ENCODE assay signal across 8 cellular contexts in the genomic region with DNA sequence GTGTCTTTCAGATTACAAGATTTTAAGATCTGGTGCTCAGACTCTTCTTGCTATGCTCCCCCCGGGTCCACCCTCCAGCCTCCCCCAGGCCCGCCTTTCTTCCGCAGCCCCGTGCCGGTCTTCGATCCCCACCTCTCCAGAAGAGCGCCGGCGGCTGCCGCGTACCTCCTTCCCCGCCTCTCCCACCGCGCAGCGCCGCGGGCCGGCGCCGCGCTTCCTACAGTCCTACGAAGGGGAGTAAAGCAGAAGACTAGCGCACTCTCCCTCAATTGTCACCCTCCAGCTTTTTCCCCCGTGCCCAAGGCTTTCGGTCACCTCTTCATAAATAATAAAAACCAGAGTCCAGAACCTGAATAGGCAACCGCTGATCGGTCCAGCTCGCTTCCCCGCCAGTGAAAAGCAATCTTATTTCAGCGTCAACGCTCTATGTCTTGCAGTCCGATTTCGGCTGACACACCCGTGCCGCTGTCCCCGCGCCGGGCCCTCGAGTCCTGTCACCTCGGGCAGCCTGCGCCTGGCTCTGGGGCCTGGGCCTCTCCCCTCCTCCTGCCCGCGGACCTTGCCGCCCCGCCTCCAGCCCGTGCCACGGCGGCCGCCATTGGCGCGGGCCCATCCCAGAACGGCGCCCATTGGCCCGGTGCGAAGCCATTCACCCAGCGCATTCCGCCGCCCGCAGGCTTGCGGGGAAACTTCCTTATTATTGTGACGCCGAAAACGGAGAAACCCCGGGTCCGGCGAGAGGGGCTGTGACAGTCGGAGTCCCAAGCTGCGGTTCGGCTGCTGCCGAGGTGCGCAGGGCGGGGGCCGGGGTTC. TPM values are rescaled to one million over a fixed set of nuclear protein-coding genes. Genes with fewer than 3 reads are reported as not detected.
DNase-seq lines count a peak whose midpoint lies in the region; ATAC-seq and TF ChIP-seq lines count a peak whose summit lies in the region.

A gene (plus strand): TSS at position 694 of the 813 bp plus-strand sequence. CDS start 13,344 bp downstream, outside the sequence.

- no peaks in the 10 kb centered on the region for H3K27me3 Mint-ChIP-seq in IgD-negative memory B cell
- no peaks in the 10 kb centered on the region for H3K27me3 Mint-ChIP-seq in activated T-cell treated with anti-CD3 and anti-CD28 coated beads, Interleukin-2, amount 50 U/mL, for 4 hours (ENCODE audit: low read depth)

- peak within 1 kb of the TSS; percentile 94 to 98 (median 96) for H3K4me3 Mint-ChIP-seq in IgD-negative memory B cell
- H3K4me3 Mint-ChIP-seq in activated T-cell treated with anti-CD3 and anti-CD28 coated beads, Interleukin-2, amount 50 U/mL, for 4 hours: peak within 1 kb of the TSS; percentile 88

- DNase-seq in DMS153 (lab: John Stamatoyannopoulos, UW): peak; percentile 65
- peak; percentile 81 for DNase-seq in activated T-cell treated with anti-CD3 and anti-CD28 coated beads, Interleukin-2, amount 50 U/mL, for 4 hours
- DNase-seq in erythroblast (lab: John Stamatoyannopoulos, UW): peak; percentile 92 to 95
- DNase-seq in stimulated activated CD8-positive, alpha-beta memory T cell treated with anti-CD3 and anti-CD28 coated beads, Interleukin-4, amount 100 ng/mL, for 48 hours: peak; percentile 89

- peaks cover 7% of the 10 kb centered on the region for H3K4me1 ChIP-seq in mucosa of stomach (ENCODE audit: control insufficient read depth, insufficient read depth, low read length)

- no peaks in the 10 kb centered on the region for H3K9me3 ChIP-seq in mucosa of stomach (ENCODE audit: control insufficient read depth, low read length)

- peak; percentile 97 for ATAC-seq in GM21576 (IDR thresholded peaks at IDR 0.05; ENCODE audit: unreplicated experiment)
- ATAC-seq in activated T-cell treated with anti-CD3 and anti-CD28 coated beads, Interleukin-2, amount 50 U/mL, for 4 hours: peak; percentile 90 to 93

- peak within 1 kb of the TSS; percentile 81 for H3K9ac ChIP-seq in mucosa of stomach (ENCODE audit: low read length)

- peaks cover 24 to 28% (median 27%) of the 10 kb centered on the region in 3 donors for H3K4me1 Mint-ChIP-seq in IgD-negative memory B cell
- peaks cover 40% of the 10 kb centered on the region for H3K4me1 Mint-ChIP-seq in activated T-cell treated with anti-CD3 and anti-CD28 coated beads, Interleukin-2, amount 50 U/mL, for 4 hours (ENCODE audit: low read depth)

- TF ChIP-seq POLR2A in erythroblast (IDR thresholded peaks at IDR 0.05; ENCODE audit: low read length): peak; percentile 4

- no peaks in the 10 kb centered on the region for H3K9me3 Mint-ChIP-seq in IgD-negative memory B cell
- H3K9me3 Mint-ChIP-seq in activated T-cell treated with anti-CD3 and anti-CD28 coated beads, Interleukin-2, amount 50 U/mL, for 4 hours: no peaks in the 10 kb centered on the region

- H3K4me3 ChIP-seq in mucosa of stomach (ENCODE audit: low read length): peak within 1 kb of the TSS; percentile 49

- H3K27ac Mint-ChIP-seq in IgD-negative memory B cell: peak within 1 kb of the TSS; percentile 93 to 99 (median 94)

- H3K36me3 Mint-ChIP-seq in IgD-negative memory B cell: no peaks in the 10 kb centered on the region
- peaks cover 10% of the 10 kb centered on the region for H3K36me3 Mint-ChIP-seq in activated T-cell treated with anti-CD3 and anti-CD28 coated beads, Interleukin-2, amount 50 U/mL, for 4 hours (ENCODE audit: insufficient read depth)

- H3K27me3 ChIP-seq in mucosa of stomach (ENCODE audit: control insufficient read depth, insufficient read depth, low read length): no peaks in the 10 kb centered on the region

- H3K36me3 ChIP-seq in mucosa of stomach (ENCODE audit: control insufficient read depth, insufficient read depth, low read length): no peaks in the 10 kb centered on the region

TF ChIP-seq in PFSK-1, 5 proteins besides CTCF, POLR2A, EP300 and RAD21:
- TF ChIP-seq, protein P1, sequence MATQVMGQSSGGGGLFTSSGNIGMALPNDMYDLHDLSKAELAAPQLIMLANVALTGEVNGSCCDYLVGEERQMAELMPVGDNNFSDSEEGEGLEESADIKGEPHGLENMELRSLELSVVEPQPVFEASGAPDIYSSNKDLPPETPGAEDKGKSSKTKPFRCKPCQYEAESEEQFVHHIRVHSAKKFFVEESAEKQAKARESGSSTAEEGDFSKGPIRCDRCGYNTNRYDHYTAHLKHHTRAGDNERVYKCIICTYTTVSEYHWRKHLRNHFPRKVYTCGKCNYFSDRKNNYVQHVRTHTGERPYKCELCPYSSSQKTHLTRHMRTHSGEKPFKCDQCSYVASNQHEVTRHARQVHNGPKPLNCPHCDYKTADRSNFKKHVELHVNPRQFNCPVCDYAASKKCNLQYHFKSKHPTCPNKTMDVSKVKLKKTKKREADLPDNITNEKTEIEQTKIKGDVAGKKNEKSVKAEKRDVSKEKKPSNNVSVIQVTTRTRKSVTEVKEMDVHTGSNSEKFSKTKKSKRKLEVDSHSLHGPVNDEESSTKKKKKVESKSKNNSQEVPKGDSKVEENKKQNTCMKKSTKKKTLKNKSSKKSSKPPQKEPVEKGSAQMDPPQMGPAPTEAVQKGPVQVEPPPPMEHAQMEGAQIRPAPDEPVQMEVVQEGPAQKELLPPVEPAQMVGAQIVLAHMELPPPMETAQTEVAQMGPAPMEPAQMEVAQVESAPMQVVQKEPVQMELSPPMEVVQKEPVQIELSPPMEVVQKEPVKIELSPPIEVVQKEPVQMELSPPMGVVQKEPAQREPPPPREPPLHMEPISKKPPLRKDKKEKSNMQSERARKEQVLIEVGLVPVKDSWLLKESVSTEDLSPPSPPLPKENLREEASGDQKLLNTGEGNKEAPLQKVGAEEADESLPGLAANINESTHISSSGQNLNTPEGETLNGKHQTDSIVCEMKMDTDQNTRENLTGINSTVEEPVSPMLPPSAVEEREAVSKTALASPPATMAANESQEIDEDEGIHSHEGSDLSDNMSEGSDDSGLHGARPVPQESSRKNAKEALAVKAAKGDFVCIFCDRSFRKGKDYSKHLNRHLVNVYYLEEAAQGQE (IDR thresholded peaks at IDR 0.05; ENCODE audit: insufficient read depth in 1 of 2, low read depth in 2 of 2, low read length in 2 of 2): no peak
- peak; percentile 47 for TF ChIP-seq FOXP2 (optimal IDR thresholded peaks at IDR 0.05; ENCODE audit: borderline replicate concordance, extremely low read depth, extremely low read length, insufficient read depth)
TF ChIP-seq in PFSK-1: peak in this region for 1.

RNA-seq across cellular contexts. Expression of the gene that starts here (rescaled TPM):
- polyA plus RNA-seq in IgD-negative memory B cell: 32.6 TPM
- polyA plus RNA-seq in PFSK-1 (2012; ENCODE audit: insufficient read length, low read depth): 1.7 TPM
- total RNA-seq in activated T-cell treated with anti-CD3 and anti-CD28 coated beads, Interleukin-2, amount 50 U/mL, for 4 hours: 10 to 100 TPM; 11.4 to 13.6 (median 13.3) TPM

Comparison
In these comparisons a context has a peak if more than half of its experiments do, and no peak if none do; other contexts are left out.
1. Peak in every context shown above with its lines: DNase-seq, ATAC-seq and H3K4me3 ChIP-seq.